ENCODE assay signal across 20 cellular contexts in the genomic region with DNA sequence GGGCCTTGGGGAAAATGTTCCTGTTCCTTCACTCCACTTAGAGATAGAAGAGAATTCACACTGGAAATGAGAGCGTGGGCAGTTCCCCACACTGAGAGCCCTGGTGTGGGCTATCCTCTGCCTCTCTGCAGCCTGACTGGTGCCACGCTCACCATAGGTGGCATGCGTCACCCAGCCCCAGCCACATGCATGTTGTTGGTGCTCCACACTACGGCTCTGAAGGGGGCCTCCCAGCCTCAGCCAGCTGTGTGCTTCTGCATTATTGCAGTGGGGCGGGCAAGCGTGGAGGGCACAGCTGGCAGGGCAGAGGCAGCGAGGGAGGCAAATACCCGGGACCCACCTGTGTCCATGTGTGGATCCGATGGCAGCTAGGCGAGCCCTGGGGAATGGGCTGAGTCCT.
"Had no signal": no experiment of that assay in that cellular context is flagged by ENCODE, and none has a peak within 500 bp of the region (broad histone marks: within the 10 kb centered on the region; RNA-seq: fewer than 3 reads in every experiment).

No MANE protein-coding gene starts in this region.

- ATAC-seq: effector memory CD8-positive, alpha-beta T cell; heart left ventricle; left colon; left ventricle myocardium superior had no signal

- H3K4me3 ChIP-seq: heart left ventricle, lung, ovary, right atrium auricular region, sigmoid colon, skin epidermis had no signal

- H3K27me3 Mint-ChIP-seq: effector memory CD8-positive, alpha-beta T cell had no signal

- H3K36me3 ChIP-seq: ovary, right atrium auricular region had no signal

- H3K4me3 Mint-ChIP-seq: dendritic cell treated with granulocyte-macrophage colony-stimulating factor and Interleukin-4, amounts not matched to agents 40 ng/mL and 50 ng/mL, for 4 days; effector memory CD8-positive, alpha-beta T cell; nephron progenitor cell had no signal

- H3K27ac Mint-ChIP-seq: dendritic cell treated with granulocyte-macrophage colony-stimulating factor and Interleukin-4, amounts not matched to agents 40 ng/mL and 50 ng/mL, for 4 days; nephron progenitor cell had no signal

- H3K27ac ChIP-seq: heart left ventricle, neutrophil, ovary, right atrium auricular region, sigmoid colon, skin epidermis had no signal

- H3K9me3 ChIP-seq: heart left ventricle, neutrophil, ovary, right atrium auricular region, sigmoid colon had no signal

- H3K9me3 Mint-ChIP-seq: dendritic cell treated with granulocyte-macrophage colony-stimulating factor and Interleukin-4, amounts not matched to agents 40 ng/mL and 50 ng/mL, for 4 days; effector memory CD8-positive, alpha-beta T cell; nephron progenitor cell had no signal

- H3K27me3 ChIP-seq: heart left ventricle, neutrophil, ovary, right atrium auricular region, sigmoid colon had no signal

- DNase-seq: effector memory CD8-positive, alpha-beta T cell; foreskin melanocyte; heart left ventricle; hippocampal formation; left colon; left ventricle myocardium superior; mesenchymal stem cell; midbrain; nephron progenitor cell; ovary; sigmoid colon; stimulated activated CD4-positive, alpha-beta T cell treated with anti-CD3 and anti-CD28 coated beads, Interleukin-2, amount 100 ng/mL, for 24 hours; stimulated activated CD4-positive, alpha-beta T cell treated with anti-CD3 and anti-CD28 coated beads, Interleukin-4, amount 100 ng/mL, for 4 hours; stimulated activated naive CD4-positive, alpha-beta T cell treated with Interleukin-2 at 50 U/mL for 16 hours; trophoblast cell had no signal
